2 cellular contexts compared by ENCODE assay signal in the genomic region with DNA sequence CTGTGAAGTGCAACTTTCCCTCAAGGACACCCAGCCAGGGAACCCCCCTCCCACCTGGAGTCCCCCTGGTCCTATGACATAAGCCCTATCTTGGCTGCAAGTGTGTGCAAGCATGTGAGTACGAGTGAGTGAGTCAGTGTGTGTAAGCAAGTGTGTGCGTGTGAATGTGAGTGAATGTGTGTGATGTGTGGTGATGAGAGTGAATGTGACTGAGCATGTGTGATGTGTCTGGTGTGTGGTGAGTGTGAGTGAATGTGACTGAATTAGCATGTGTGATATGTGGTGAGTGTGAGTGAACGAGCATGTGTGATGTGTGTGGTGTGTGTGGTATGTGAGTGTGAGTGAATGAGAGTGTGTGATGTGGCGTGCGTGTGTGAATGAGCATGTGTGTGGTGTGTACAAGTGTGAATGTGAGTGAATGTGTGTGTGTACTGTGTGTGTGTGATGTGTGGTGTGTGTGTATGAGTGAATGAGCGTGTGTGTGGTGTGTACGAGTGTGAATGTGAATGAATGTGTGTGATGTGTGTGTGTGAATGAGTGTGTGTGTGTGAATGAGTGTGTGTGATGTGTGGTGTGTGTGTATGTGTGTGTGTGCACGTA.
TF ChIP-seq lines count a peak whose summit lies in the region.

No MANE protein-coding gene starts in this region.

TF ChIP-seq in HEK293, 187 proteins besides CTCF, POLR2A, EP300 and RAD21 (continued from another document and continues in another):
- TF ChIP-seq ZNF600 (tag by site-specific recombination; IDR thresholded peaks at IDR 0.05): peak; percentile 8; the same call in 1 of the 2 replicates
- TF ChIP-seq HOXA7 (CRISPR knock-in tag; IDR thresholded peaks at IDR 0.05; ENCODE audit: borderline replicate concordance): no peak
- TF ChIP-seq ZNF777 (tag by site-specific recombination; IDR thresholded peaks at IDR 0.05; ENCODE audit: borderline replicate concordance): no peak
- TF ChIP-seq REPIN1 (tag by site-specific recombination; IDR thresholded peaks at IDR 0.05; ENCODE audit: low read depth): no peak
- no peak for TF ChIP-seq ZNF132 (tag by site-specific recombination; IDR thresholded peaks at IDR 0.05; ENCODE audit: borderline replicate concordance)
- TF ChIP-seq ZSCAN16 (tag by site-specific recombination; IDR thresholded peaks at IDR 0.05): no peak
- TF ChIP-seq, protein P1, sequence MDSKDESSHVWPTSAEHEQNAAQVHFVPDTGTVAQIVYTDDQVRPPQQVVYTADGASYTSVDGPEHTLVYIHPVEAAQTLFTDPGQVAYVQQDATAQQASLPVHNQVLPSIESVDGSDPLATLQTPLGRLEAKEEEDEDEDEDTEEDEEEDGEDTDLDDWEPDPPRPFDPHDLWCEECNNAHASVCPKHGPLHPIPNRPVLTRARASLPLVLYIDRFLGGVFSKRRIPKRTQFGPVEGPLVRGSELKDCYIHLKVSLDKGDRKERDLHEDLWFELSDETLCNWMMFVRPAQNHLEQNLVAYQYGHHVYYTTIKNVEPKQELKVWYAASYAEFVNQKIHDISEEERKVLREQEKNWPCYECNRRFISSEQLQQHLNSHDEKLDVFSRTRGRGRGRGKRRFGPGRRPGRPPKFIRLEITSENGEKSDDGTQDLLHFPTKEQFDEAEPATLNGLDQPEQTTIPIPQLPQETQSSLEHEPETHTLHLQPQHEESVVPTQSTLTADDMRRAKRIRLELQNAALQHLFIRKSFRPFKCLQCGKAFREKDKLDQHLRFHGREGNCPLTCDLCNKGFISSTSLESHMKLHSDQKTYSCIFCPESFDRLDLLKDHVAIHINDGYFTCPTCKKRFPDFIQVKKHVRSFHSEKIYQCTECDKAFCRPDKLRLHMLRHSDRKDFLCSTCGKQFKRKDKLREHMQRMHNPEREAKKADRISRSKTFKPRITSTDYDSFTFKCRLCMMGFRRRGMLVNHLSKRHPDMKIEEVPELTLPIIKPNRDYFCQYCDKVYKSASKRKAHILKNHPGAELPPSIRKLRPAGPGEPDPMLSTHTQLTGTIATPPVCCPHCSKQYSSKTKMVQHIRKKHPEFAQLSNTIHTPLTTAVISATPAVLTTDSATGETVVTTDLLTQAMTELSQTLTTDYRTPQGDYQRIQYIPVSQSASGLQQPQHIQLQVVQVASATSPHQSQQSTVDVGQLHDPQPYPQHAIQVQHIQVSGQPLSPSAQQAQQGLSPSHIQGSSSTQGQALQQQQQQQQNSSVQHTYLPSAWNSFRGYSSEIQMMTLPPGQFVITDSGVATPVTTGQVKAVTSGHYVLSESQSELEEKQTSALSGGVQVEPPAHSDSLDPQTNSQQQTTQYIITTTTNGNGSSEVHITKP (tag by site-specific recombination; IDR thresholded peaks at IDR 0.05): peak; percentile 63; the same call in 1 of the 2 replicates
- no peak for TF ChIP-seq BCL11A (tag by site-specific recombination; IDR thresholded peaks at IDR 0.05; ENCODE audit: low read depth)
- 0 out of 2 replicates have a peak, but pooled peaks have one; percentile 25 for TF ChIP-seq ZNF311 (tag by site-specific recombination; IDR thresholded peaks at IDR 0.05; ENCODE audit: borderline replicate concordance)
- TF ChIP-seq RBAK (tag by site-specific recombination; IDR thresholded peaks at IDR 0.05): peak; percentile 94; the same call in 1 of the 2 replicates
- TF ChIP-seq ZNF121 (tag by site-specific recombination; IDR thresholded peaks at IDR 0.05): no peak
- TF ChIP-seq ZNF792 (tag by site-specific recombination; IDR thresholded peaks at IDR 0.05): peak; percentile 74; the same call in 1 of the 2 replicates
- TF ChIP-seq MEIS1 (CRISPR knock-in tag; IDR thresholded peaks at IDR 0.05; ENCODE audit: borderline replicate concordance): no peak
- peak; percentile 71 for TF ChIP-seq YY2 (tag by site-specific recombination; IDR thresholded peaks at IDR 0.05)
- TF ChIP-seq SCRT2 (tag by site-specific recombination; IDR thresholded peaks at IDR 0.05): no peak
- no peak for TF ChIP-seq HOXD13 (CRISPR knock-in tag; IDR thresholded peaks at IDR 0.05; ENCODE audit: borderline replicate concordance)
- no peak for TF ChIP-seq ZNF623 (tag by site-specific recombination; IDR thresholded peaks at IDR 0.05)
- TF ChIP-seq ZNF175 (tag by site-specific recombination; IDR thresholded peaks at IDR 0.05): no peak
- TF ChIP-seq, protein P2, sequence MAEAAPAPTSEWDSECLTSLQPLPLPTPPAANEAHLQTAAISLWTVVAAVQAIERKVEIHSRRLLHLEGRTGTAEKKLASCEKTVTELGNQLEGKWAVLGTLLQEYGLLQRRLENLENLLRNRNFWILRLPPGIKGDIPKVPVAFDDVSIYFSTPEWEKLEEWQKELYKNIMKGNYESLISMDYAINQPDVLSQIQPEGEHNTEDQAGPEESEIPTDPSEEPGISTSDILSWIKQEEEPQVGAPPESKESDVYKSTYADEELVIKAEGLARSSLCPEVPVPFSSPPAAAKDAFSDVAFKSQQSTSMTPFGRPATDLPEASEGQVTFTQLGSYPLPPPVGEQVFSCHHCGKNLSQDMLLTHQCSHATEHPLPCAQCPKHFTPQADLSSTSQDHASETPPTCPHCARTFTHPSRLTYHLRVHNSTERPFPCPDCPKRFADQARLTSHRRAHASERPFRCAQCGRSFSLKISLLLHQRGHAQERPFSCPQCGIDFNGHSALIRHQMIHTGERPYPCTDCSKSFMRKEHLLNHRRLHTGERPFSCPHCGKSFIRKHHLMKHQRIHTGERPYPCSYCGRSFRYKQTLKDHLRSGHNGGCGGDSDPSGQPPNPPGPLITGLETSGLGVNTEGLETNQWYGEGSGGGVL (tag by site-specific recombination; IDR thresholded peaks at IDR 0.05): peak; percentile 94
- TF ChIP-seq ZNF23 (tag by site-specific recombination; IDR thresholded peaks at IDR 0.05; ENCODE audit: borderline replicate concordance): no peak
- TF ChIP-seq, protein P3, sequence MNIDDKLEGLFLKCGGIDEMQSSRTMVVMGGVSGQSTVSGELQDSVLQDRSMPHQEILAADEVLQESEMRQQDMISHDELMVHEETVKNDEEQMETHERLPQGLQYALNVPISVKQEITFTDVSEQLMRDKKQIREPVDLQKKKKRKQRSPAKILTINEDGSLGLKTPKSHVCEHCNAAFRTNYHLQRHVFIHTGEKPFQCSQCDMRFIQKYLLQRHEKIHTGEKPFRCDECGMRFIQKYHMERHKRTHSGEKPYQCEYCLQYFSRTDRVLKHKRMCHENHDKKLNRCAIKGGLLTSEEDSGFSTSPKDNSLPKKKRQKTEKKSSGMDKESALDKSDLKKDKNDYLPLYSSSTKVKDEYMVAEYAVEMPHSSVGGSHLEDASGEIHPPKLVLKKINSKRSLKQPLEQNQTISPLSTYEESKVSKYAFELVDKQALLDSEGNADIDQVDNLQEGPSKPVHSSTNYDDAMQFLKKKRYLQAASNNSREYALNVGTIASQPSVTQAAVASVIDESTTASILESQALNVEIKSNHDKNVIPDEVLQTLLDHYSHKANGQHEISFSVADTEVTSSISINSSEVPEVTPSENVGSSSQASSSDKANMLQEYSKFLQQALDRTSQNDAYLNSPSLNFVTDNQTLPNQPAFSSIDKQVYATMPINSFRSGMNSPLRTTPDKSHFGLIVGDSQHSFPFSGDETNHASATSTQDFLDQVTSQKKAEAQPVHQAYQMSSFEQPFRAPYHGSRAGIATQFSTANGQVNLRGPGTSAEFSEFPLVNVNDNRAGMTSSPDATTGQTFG (tag by site-specific recombination; IDR thresholded peaks at IDR 0.05; ENCODE audit: borderline replicate concordance): no peak
- no peak for TF ChIP-seq ZFP3 (tag by site-specific recombination; IDR thresholded peaks at IDR 0.05; ENCODE audit: low read depth)
- no peak for TF ChIP-seq EGR2 (tag by site-specific recombination; IDR thresholded peaks at IDR 0.05; ENCODE audit: low read depth)

TF ChIP-seq in K562, 482 proteins besides CTCF, POLR2A, EP300 and RAD21 (continued from another document):
- TF ChIP-seq, protein P4, sequence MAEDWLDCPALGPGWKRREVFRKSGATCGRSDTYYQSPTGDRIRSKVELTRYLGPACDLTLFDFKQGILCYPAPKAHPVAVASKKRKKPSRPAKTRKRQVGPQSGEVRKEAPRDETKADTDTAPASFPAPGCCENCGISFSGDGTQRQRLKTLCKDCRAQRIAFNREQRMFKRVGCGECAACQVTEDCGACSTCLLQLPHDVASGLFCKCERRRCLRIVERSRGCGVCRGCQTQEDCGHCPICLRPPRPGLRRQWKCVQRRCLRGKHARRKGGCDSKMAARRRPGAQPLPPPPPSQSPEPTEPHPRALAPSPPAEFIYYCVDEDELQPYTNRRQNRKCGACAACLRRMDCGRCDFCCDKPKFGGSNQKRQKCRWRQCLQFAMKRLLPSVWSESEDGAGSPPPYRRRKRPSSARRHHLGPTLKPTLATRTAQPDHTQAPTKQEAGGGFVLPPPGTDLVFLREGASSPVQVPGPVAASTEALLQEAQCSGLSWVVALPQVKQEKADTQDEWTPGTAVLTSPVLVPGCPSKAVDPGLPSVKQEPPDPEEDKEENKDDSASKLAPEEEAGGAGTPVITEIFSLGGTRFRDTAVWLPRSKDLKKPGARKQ (CRISPR knock-in tag; IDR thresholded peaks at IDR 0.05): no peak
- TF ChIP-seq, protein P5, sequence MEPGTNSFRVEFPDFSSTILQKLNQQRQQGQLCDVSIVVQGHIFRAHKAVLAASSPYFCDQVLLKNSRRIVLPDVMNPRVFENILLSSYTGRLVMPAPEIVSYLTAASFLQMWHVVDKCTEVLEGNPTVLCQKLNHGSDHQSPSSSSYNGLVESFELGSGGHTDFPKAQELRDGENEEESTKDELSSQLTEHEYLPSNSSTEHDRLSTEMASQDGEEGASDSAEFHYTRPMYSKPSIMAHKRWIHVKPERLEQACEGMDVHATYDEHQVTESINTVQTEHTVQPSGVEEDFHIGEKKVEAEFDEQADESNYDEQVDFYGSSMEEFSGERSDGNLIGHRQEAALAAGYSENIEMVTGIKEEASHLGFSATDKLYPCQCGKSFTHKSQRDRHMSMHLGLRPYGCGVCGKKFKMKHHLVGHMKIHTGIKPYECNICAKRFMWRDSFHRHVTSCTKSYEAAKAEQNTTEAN (CRISPR knock-in tag; IDR thresholded peaks at IDR 0.05): peak; percentile 75; the same call in 1 of the 2 replicates
- TF ChIP-seq ZNF507 (tag; conservative IDR thresholded peaks at IDR 0.05): no peak
- TF ChIP-seq TBP (optimal IDR thresholded peaks at IDR 0.05; ENCODE audit: low read depth, low read length): no peak
- TF ChIP-seq ELF4 (CRISPR knock-in tag; IDR thresholded peaks at IDR 0.05): 0 out of 2 replicates have a peak, but pooled peaks have one; percentile 65
- TF ChIP-seq XRCC3 (IDR thresholded peaks at IDR 0.05): no peak
- peak; percentile 11 for TF ChIP-seq ARHGAP35 (IDR thresholded peaks at IDR 0.05; ENCODE audit: partially characterized antibody)
